8 cellular contexts compared by ENCODE assay signal in genomic region chr15:44882499-44882968, GRCh38.
DNase-seq lines count a peak whose midpoint lies in the region; ATAC-seq and FAIRE-seq lines count a peak whose summit lies in the region.

No MANE protein-coding gene starts in this region.

- ATAC-seq in GM21529 (IDR thresholded peaks at IDR 0.05; ENCODE audit: unreplicated experiment): peak; percentile 74

- FAIRE-seq in GM18507 (lab: Jason Lieb, UNC): peak; percentile 93

- peak; percentile 20 for DNase-seq in GM18507 (ENCODE audit: extremely low spot score, insufficient read length, low read depth)
- DNase-seq in HK-2 (ENCODE audit: unreplicated experiment): peak; percentile 0
- peak; percentile 90 for DNase-seq in kidney tubule cell (ENCODE audit: low spot score)
- no peak for DNase-seq in head of caudate nucleus
- DNase-seq in pons (ENCODE audit: low spot score): no peak
- no peak for DNase-seq in SW 1271 (lab: John Stamatoyannopoulos, UW)
- DNase-seq in NCI-H1105 (lab: John Stamatoyannopoulos, UW): no peak

- intact Hi-C loops in head of caudate nucleus (cut with DNase I): no loop called here

Comparison
In these comparisons a context has a peak if more than half of its experiments do, and no peak if none do; other contexts are left out.
1. DNase-seq: peak in GM18507 (single experiment), HK-2 (single experiment) and kidney tubule cell (single experiment); none in head of caudate nucleus (0 of 42), pons (single experiment), SW 1271 (0 of 2) and NCI-H1105 (single experiment).